In the genomic region with DNA sequence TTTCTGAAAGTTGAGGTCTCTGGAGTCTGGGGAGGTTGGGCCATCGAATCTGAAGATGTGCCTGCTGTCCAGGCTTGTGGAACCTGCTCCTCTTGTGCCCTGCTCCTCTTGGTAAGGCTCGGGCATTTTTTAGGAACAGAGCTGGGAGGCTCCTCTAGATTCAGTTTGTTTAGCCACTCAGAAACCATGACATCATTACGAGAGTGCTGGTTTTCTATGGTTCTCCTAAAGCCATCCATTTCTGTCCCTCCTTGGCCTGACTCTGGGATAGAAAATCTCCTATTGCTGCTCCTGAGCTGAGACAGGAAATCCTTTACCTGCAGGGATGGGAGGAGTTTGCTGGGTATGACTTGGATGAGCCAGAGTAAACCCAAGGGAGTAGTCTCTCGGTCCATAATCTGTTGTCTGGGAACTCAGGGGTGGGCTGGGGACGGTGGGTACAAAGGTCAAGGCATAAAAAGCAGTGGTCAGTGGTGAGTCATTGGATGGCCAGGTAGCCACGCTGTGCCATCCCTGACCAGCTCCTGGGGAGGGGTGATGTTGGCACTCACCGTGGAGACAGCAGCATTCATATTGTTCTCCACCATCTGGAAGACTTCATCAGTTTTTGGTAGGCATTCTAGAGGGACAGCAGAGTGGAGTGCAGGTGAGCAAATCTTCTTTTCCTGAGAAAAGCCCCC, we compare ENCODE assay signal across 18 cellular contexts. TPM values are rescaled to one million over a fixed set of nuclear protein-coding genes. Genes with fewer than 3 reads are reported as not detected.
A peak's percentile ranks its signal among the peaks of the same experiment; 100 is the strongest.
DNase-seq lines count a peak whose midpoint lies in the region; ATAC-seq and TF ChIP-seq lines count a peak whose summit lies in the region.
"Had no signal": no experiment of that assay in that cellular context is flagged by ENCODE, and none has a peak within 500 bp of the region (broad histone marks: within the 10 kb centered on the region; RNA-seq: fewer than 3 reads in every experiment).

No MANE protein-coding gene starts in this region.

- TF ChIP-seq CTCF in CD4-positive, alpha-beta T cell (IDR thresholded peaks at IDR 0.05) = no peak
- TF ChIP-seq CTCF in HEK293 (tag by site-specific recombination; IDR thresholded peaks at IDR 0.05) (no peak), osteoblast (IDR thresholded peaks at IDR 0.05; ENCODE audit: extremely low read depth, low read depth, low read length) (no peak)

- H4K20me1 ChIP-seq in osteoblast (ENCODE audit: insufficient read depth, low read length) = no peaks in the 10 kb centered on the region

- intact Hi-C loops in CD4-positive, alpha-beta T cell (cut with DNase I, micrococcal nuclease) = loop anchor here in 1 of 2 experiments (10.0 kb wide), 1 partner anchor 338 kb away; no protein-coding TSS in a partner anchor

- H3K36me3 ChIP-seq in HEK293 (ENCODE audit: control insufficient read depth in 2 of 2, insufficient read depth in 1 of 2, low read length in 2 of 2) (no peaks in the 10 kb centered on the region), osteoblast (ENCODE audit: insufficient read depth, low read length) (no peaks in the 10 kb centered on the region)

- peak overlapping the region; percentile 94 for H3K4me3 Mint-ChIP-seq in CD4-positive, alpha-beta T cell
- H3K4me3 Mint-ChIP-seq in activated T-helper 17 cell treated with anti-CD3 and anti-CD28 coated beads, Interleukin-2, amount 50 U/mL, for 72 hours = peak overlapping the region; percentile 88
- H3K4me3 Mint-ChIP-seq: GM23338 had no signal

- peaks cover 4% of the 10 kb centered on the region; the same call in 1 of the 2 replicates for H3K4me1 ChIP-seq in HEK293 (ENCODE audit: control insufficient read depth, insufficient read depth, low read length)
- peaks cover 31% of the 10 kb centered on the region for H3K4me1 ChIP-seq in osteoblast (ENCODE audit: insufficient read depth, low read length)

- no peak for DNase-seq in CD4-positive, alpha-beta T cell
- peak; percentile 81 for DNase-seq in osteoblast (ENCODE audit: insufficient read length, low spot score, missing footprints)
- no peak for DNase-seq in NCI-H2171 (lab: John Stamatoyannopoulos, UW)
- DNase-seq: HCEC 1CT, NCI-H1105 treated with DMSO at 0.1 percent for 48 hours, NCI-H1694 treated with DMSO at 0.1 percent for 48 hours, NCI-H510A treated with DMSO at 0.1 percent for 48 hours, NCI-H774, SHP77 had no signal

- H3K4me1 Mint-ChIP-seq in CD4-positive, alpha-beta T cell (ENCODE audit: low read depth) = peaks cover 49% of the 10 kb centered on the region
- peaks cover 10% of the 10 kb centered on the region for H3K4me1 Mint-ChIP-seq in activated T-helper 17 cell treated with anti-CD3 and anti-CD28 coated beads, Interleukin-2, amount 50 U/mL, for 72 hours

- POLR2A ChIA-PET in CD4-positive, alpha-beta T cell (lab: Charles Lee) = interaction anchor here (11.3 kb wide), 1 partner anchor 95 kb away, joined by 270 read pairs; the partner anchor contains the start of genes CBLN3 and KHNYN
- POLR2A ChIA-PET in HEK293 (lab: Yijun Ruan, JAX) = interaction anchor here (1.5 kb wide), 1 partner anchor 94 kb away, joined by 8 read pairs; no protein-coding TSS in a partner anchor

- H3K27ac Mint-ChIP-seq in CD4-positive, alpha-beta T cell = no peak overlapping the region
- no peak overlapping the region for H3K27ac Mint-ChIP-seq in activated T-helper 17 cell treated with anti-CD3 and anti-CD28 coated beads, Interleukin-2, amount 50 U/mL, for 72 hours
- H3K27ac Mint-ChIP-seq: GM23338 had no signal

- H3K79me2 ChIP-seq in osteoblast (ENCODE audit: insufficient read depth, low read length) = peaks cover 4% of the 10 kb centered on the region

- H2AFZ ChIP-seq in osteoblast (ENCODE audit: low read length) = no peak overlapping the region
- H2AFZ ChIP-seq: GM23338 had no signal

- H3K27me3 Mint-ChIP-seq in CD4-positive, alpha-beta T cell = peaks cover 32% of the 10 kb centered on the region
- peaks cover 8% of the 10 kb centered on the region for H3K27me3 Mint-ChIP-seq in activated T-helper 17 cell treated with anti-CD3 and anti-CD28 coated beads, Interleukin-2, amount 50 U/mL, for 72 hours

- CTCF ChIA-PET in CD4-positive, alpha-beta T cell (lab: Charles Lee) = interaction anchor here (1.1 to 1.2 kb wide), 2 partner anchors 94 to 99 kb away, joined by 3 read pairs; no protein-coding TSS in a partner anchor
- CTCF ChIA-PET in HEK293 (lab: Yijun Ruan, JAX) = interaction anchor here (0.7 to 16.9 kb wide), 8 partner anchors 10 to 343 kb away, joined by 3 to 468 read pairs (median 3); partner anchors contain the start of genes CBLN3 and KHNYN

- no peak overlapping the region for H3K4me3 ChIP-seq in HEK293 (ENCODE audit: low read depth, low read length)
- no peak overlapping the region for H3K4me3 ChIP-seq in osteoblast (ENCODE audit: insufficient read depth, low read length)
- H3K4me3 ChIP-seq: BLaER1 treated with 17β-estradiol and CSF1 and Interleukin-3, amounts not matched to agents 10 nM and 100 nM; GM23338; K562; SK-N-MC had no signal

- no peak for ATAC-seq in CD4-positive, alpha-beta T cell (ENCODE audit: poor library complexity)
- ATAC-seq in activated T-helper 17 cell treated with anti-CD3 and anti-CD28 coated beads, Interleukin-2, amount 50 U/mL, for 72 hours (replicated peaks) = no peak
- ATAC-seq in GM21360 (IDR thresholded peaks at IDR 0.05; ENCODE audit: unreplicated experiment) = no peak
- ATAC-seq in GM18861 (IDR thresholded peaks at IDR 0.05; ENCODE audit: unreplicated experiment) = no peak
- ATAC-seq: GM23338, K562 had no signal

- no peaks in the 10 kb centered on the region for H3K9me3 Mint-ChIP-seq in CD4-positive, alpha-beta T cell
- no peaks in the 10 kb centered on the region for H3K9me3 Mint-ChIP-seq in activated T-helper 17 cell treated with anti-CD3 and anti-CD28 coated beads, Interleukin-2, amount 50 U/mL, for 72 hours
- H3K9me3 Mint-ChIP-seq: GM23338 had no signal

- no peak overlapping the region for H3K27ac ChIP-seq in CD4-positive, alpha-beta T cell (ENCODE audit: low read depth, low read length)
- no peak overlapping the region for H3K27ac ChIP-seq in HEK293 (ENCODE audit: extremely low read depth, low read depth, low read length)
- H3K27ac ChIP-seq in osteoblast (ENCODE audit: low read depth, low read length) = no peak overlapping the region
- H3K27ac ChIP-seq: BLaER1 treated with 17β-estradiol and CSF1 and Interleukin-3, amounts not matched to agents 10 nM and 100 nM; SK-N-MC had no signal

- peaks cover 45% of the 10 kb centered on the region for H3K36me3 Mint-ChIP-seq in CD4-positive, alpha-beta T cell (ENCODE audit: low read depth)
- H3K36me3 Mint-ChIP-seq in activated T-helper 17 cell treated with anti-CD3 and anti-CD28 coated beads, Interleukin-2, amount 50 U/mL, for 72 hours (ENCODE audit: low read depth) = peaks cover 38% of the 10 kb centered on the region

- no peak overlapping the region for H3K4me2 ChIP-seq in osteoblast (ENCODE audit: insufficient read depth, low read length)
- H3K4me2 ChIP-seq: GM23338 had no signal

- no peaks in the 10 kb centered on the region for H3K9me3 ChIP-seq in CD4-positive, alpha-beta T cell (ENCODE audit: control insufficient read depth, low read length)
- H3K9me3 ChIP-seq in HEK293 (ENCODE audit: control insufficient read depth, insufficient read depth, low read depth, low read length) (no peaks in the 10 kb centered on the region), osteoblast (ENCODE audit: low read depth, low read length) (no peaks in the 10 kb centered on the region)

- peaks cover 27% of the 10 kb centered on the region for H3K27me3 ChIP-seq in CD4-positive, alpha-beta T cell (ENCODE audit: control insufficient read depth, insufficient read depth, low read length)
- peaks cover 4% of the 10 kb centered on the region for H3K27me3 ChIP-seq in osteoblast (ENCODE audit: insufficient read depth, low read length)

TF ChIP-seq in HEK293, 187 proteins besides CTCF, POLR2A, EP300 and RAD21:
- TF ChIP-seq ZNF112 (tag by site-specific recombination; IDR thresholded peaks at IDR 0.05) (no peak), OVOL3 (tag by site-specific recombination; IDR thresholded peaks at IDR 0.05) (no peak), ZNF324 (tag by site-specific recombination; IDR thresholded peaks at IDR 0.05) (no peak)
- TF ChIP-seq, protein P1, sequence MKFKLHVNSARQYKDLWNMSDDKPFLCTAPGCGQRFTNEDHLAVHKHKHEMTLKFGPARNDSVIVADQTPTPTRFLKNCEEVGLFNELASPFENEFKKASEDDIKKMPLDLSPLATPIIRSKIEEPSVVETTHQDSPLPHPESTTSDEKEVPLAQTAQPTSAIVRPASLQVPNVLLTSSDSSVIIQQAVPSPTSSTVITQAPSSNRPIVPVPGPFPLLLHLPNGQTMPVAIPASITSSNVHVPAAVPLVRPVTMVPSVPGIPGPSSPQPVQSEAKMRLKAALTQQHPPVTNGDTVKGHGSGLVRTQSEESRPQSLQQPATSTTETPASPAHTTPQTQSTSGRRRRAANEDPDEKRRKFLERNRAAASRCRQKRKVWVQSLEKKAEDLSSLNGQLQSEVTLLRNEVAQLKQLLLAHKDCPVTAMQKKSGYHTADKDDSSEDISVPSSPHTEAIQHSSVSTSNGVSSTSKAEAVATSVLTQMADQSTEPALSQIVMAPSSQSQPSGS (tag by site-specific recombination; IDR thresholded peaks at IDR 0.05; ENCODE audit: low read depth) = peak; percentile 70; the same call in 1 of the 2 replicates

RNA-seq across cellular contexts. Expression of gene ADCY4, which starts 2.4 kb away (rescaled TPM):
- 1 to 10 TPM; 4.7 to 5.9 TPM for total RNA-seq in CD4-positive, alpha-beta T cell
- total RNA-seq in activated T-helper 17 cell treated with anti-CD3 and anti-CD28 coated beads, Interleukin-2, amount 50 U/mL, for 72 hours = 10 to 100 TPM in 1 of 2 donors, 1 to 10 TPM in 1; 2.3 to 10.5 TPM
- 17.7 and 18.8 TPM in 2 replicates for total RNA-seq in osteoblast

RNA-seq across cellular contexts. Expression of gene RIPK3, which starts 2.5 kb away (rescaled TPM):
- total RNA-seq in CD4-positive, alpha-beta T cell = 10 to 100 TPM; 18.1 to 18.9 TPM
- total RNA-seq in activated T-helper 17 cell treated with anti-CD3 and anti-CD28 coated beads, Interleukin-2, amount 50 U/mL, for 72 hours = 10 to 100 TPM; 12.9 to 17.4 TPM
- 9.1 and 11.9 TPM in 2 replicates for total RNA-seq in osteoblast
- total RNA-seq: A673 had no signal

RNA-seq across cellular contexts. Expression of gene LTB4R, which starts 26.0 kb away (rescaled TPM):
- total RNA-seq in CD4-positive, alpha-beta T cell = 10 to 100 TPM; 15.6 to 18.3 TPM
- total RNA-seq in activated T-helper 17 cell treated with anti-CD3 and anti-CD28 coated beads, Interleukin-2, amount 50 U/mL, for 72 hours = 10 to 100 TPM; 11.6 to 21.4 TPM
- total RNA-seq in osteoblast = 1.2 and 1.8 TPM in 2 replicates

RNA-seq across cellular contexts. Expression of gene LTB4R2, which starts 27.3 kb away (rescaled TPM):
- total RNA-seq in CD4-positive, alpha-beta T cell = 10 to 100 TPM; 16.4 to 18.2 TPM
- total RNA-seq in activated T-helper 17 cell treated with anti-CD3 and anti-CD28 coated beads, Interleukin-2, amount 50 U/mL, for 72 hours = 10 to 100 TPM in 1 of 2 donors, 1 to 10 TPM in 1; 8.7 to 13.5 TPM
- 4.7 and 5.1 TPM in 2 replicates for total RNA-seq in osteoblast

RNA-seq across cellular contexts. Expression of gene CIDEB, which starts 29.5 kb away (rescaled TPM):
- total RNA-seq in CD4-positive, alpha-beta T cell = 1 to 10 TPM; 7.4 to 9.2 TPM
- total RNA-seq in activated T-helper 17 cell treated with anti-CD3 and anti-CD28 coated beads, Interleukin-2, amount 50 U/mL, for 72 hours = 10 to 100 TPM; 14.9 to 28.1 TPM
- total RNA-seq in osteoblast = 0.36 and 0.59 TPM in 2 replicates
- total RNA-seq: A673 had no signal
